In the genomic region with DNA sequence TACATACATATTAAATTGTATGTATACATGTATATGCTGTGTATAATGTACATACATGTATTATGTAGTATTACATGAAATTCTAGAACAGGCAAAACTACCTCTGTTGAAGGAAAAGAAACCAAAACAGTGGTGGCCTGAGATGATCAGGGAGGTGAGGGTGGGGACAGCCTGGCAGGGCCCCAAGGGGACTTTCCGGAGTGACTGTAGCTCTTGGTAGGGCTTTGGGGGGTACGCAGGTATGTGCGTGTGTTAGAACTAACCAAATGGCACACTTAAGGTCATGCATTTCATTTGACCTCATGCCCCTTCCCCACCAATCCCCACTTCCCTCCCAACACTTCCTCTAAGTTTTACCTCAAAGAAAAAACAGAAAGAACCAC, we compare ENCODE assay signal across 25 cellular contexts.
"Had no signal": no experiment of that assay in that cellular context is flagged by ENCODE, and none has a peak within 500 bp of the region (broad histone marks: within the 10 kb centered on the region; RNA-seq: fewer than 3 reads in every experiment).

No MANE protein-coding gene starts in this region.

- ATAC-seq: activated CD8-positive, alpha-beta memory T cell treated with anti-CD3 and anti-CD28 coated beads, Interleukin-2, amount 10 ng/mL, durations not matched to agents 7 days and 5 days; activated CD8-positive, alpha-beta T cell treated with anti-CD3 and anti-CD28 coated beads for 36 hours; activated naive CD4-positive, alpha-beta T cell treated with anti-CD3 and anti-CD28 coated beads, Interleukin-2, amount 50 U/mL, for 72 hours; naive thymus-derived CD8-positive, alpha-beta T cell; right lobe of liver; stimulated activated memory B cell treated with anti-CD40 and anti-IgM and Interleukin-4, amounts not matched to agents 10 μg/mL and 1 μg/mL and 100 μg/mL, for 72 hours had no signal

- H3K27ac Mint-ChIP-seq: activated CD4-positive, alpha-beta T cell treated with anti-CD3 and anti-CD28 coated beads, Interleukin-2, amount 10 ng/mL, durations not matched to agents 7 days and 5 days; activated CD8-positive, alpha-beta memory T cell treated with anti-CD3 and anti-CD28 coated beads, Interleukin-2, amount 10 ng/mL, durations not matched to agents 7 days and 5 days; activated CD8-positive, alpha-beta T cell treated with anti-CD3 and anti-CD28 coated beads for 36 hours; activated naive CD4-positive, alpha-beta T cell treated with anti-CD3 and anti-CD28 coated beads, Interleukin-2, amount 50 U/mL, for 72 hours; activated T-helper 1 cell treated with anti-CD3 and anti-CD28 coated beads, Interleukin-12 subunit alpha, Interleukin-12 subunit beta, Interleukin-2, Interleukin-4 antibody, amounts not matched to agents 30 ng/mL and 10 ng/mL and 1 ng/mL, durations not matched to agents 14 hours and 24 hours and 36 hours; endodermal cell; mesothelial cell of epicardium; naive thymus-derived CD8-positive, alpha-beta T cell; stimulated activated memory B cell treated with anti-CD40 and anti-IgM and Interleukin-4, amounts not matched to agents 10 μg/mL and 1 μg/mL and 100 μg/mL, for 72 hours had no signal

- H3K4me3 ChIP-seq: adrenal gland, ascending aorta, coronary artery, lung, right lobe of liver, SK-N-MC, thoracic aorta, upper lobe of left lung had no signal

- H3K27me3 ChIP-seq: adrenal gland, ascending aorta, right lobe of liver, upper lobe of left lung had no signal

- H3K27ac ChIP-seq: adrenal gland, epithelial cell of prostate, parathyroid adenoma, right lobe of liver, SK-N-MC, upper lobe of left lung had no signal

- H3K27me3 Mint-ChIP-seq: activated CD4-positive, alpha-beta T cell treated with anti-CD3 and anti-CD28 coated beads, Interleukin-2, amount 10 ng/mL, durations not matched to agents 7 days and 5 days; activated CD8-positive, alpha-beta memory T cell treated with anti-CD3 and anti-CD28 coated beads, Interleukin-2, amount 10 ng/mL, durations not matched to agents 7 days and 5 days; activated CD8-positive, alpha-beta T cell treated with anti-CD3 and anti-CD28 coated beads for 36 hours had no signal

- H3K9me3 Mint-ChIP-seq: activated CD4-positive, alpha-beta T cell treated with anti-CD3 and anti-CD28 coated beads, Interleukin-2, amount 10 ng/mL, durations not matched to agents 7 days and 5 days; activated CD8-positive, alpha-beta T cell treated with anti-CD3 and anti-CD28 coated beads for 36 hours; activated naive CD4-positive, alpha-beta T cell treated with anti-CD3 and anti-CD28 coated beads, Interleukin-2, amount 50 U/mL, for 72 hours; activated T-helper 1 cell treated with anti-CD3 and anti-CD28 coated beads, Interleukin-12 subunit alpha, Interleukin-12 subunit beta, Interleukin-2, Interleukin-4 antibody, amounts not matched to agents 30 ng/mL and 10 ng/mL and 1 ng/mL, durations not matched to agents 14 hours and 24 hours and 36 hours; endodermal cell; mesothelial cell of epicardium; stimulated activated memory B cell treated with anti-CD40 and anti-IgM and Interleukin-4, amounts not matched to agents 10 μg/mL and 1 μg/mL and 100 μg/mL, for 72 hours had no signal

- H3K4me3 Mint-ChIP-seq: activated CD4-positive, alpha-beta T cell treated with anti-CD3 and anti-CD28 coated beads, Interleukin-2, amount 10 ng/mL, durations not matched to agents 7 days and 5 days; activated CD8-positive, alpha-beta memory T cell treated with anti-CD3 and anti-CD28 coated beads, Interleukin-2, amount 10 ng/mL, durations not matched to agents 7 days and 5 days; activated CD8-positive, alpha-beta T cell treated with anti-CD3 and anti-CD28 coated beads for 36 hours; activated T-helper 1 cell treated with anti-CD3 and anti-CD28 coated beads, Interleukin-12 subunit alpha, Interleukin-12 subunit beta, Interleukin-2, Interleukin-4 antibody, amounts not matched to agents 30 ng/mL and 10 ng/mL and 1 ng/mL, durations not matched to agents 14 hours and 24 hours and 36 hours; endodermal cell; mesothelial cell of epicardium; naive thymus-derived CD8-positive, alpha-beta T cell; stimulated activated memory B cell treated with anti-CD40 and anti-IgM and Interleukin-4, amounts not matched to agents 10 μg/mL and 1 μg/mL and 100 μg/mL, for 72 hours had no signal

- H3K4me1 Mint-ChIP-seq: activated CD4-positive, alpha-beta T cell treated with anti-CD3 and anti-CD28 coated beads, Interleukin-2, amount 10 ng/mL, durations not matched to agents 7 days and 5 days; activated CD8-positive, alpha-beta memory T cell treated with anti-CD3 and anti-CD28 coated beads, Interleukin-2, amount 10 ng/mL, durations not matched to agents 7 days and 5 days; stimulated activated memory B cell treated with anti-CD40 and anti-IgM and Interleukin-4, amounts not matched to agents 10 μg/mL and 1 μg/mL and 100 μg/mL, for 72 hours had no signal

- H3K9me3 ChIP-seq: adrenal gland, ascending aorta, right lobe of liver, thoracic aorta, upper lobe of left lung had no signal

- DNase-seq: activated CD4-positive, alpha-beta T cell treated with anti-CD3 and anti-CD28 coated beads, Interleukin-2, amount 10 ng/mL, durations not matched to agents 7 days and 5 days; activated CD4-positive, CD25-positive, alpha-beta regulatory T cell treated with anti-CD3 and anti-CD28 coated beads, Interleukin-2, amount 50 U/mL, for 72 hours; activated CD8-positive, alpha-beta memory T cell treated with anti-CD3 and anti-CD28 coated beads, Interleukin-2, amount 10 ng/mL, durations not matched to agents 7 days and 5 days; activated CD8-positive, alpha-beta T cell treated with anti-CD3 and anti-CD28 coated beads for 36 hours; activated gamma-delta T cell; activated T-cell treated with anti-CD3 and anti-CD28 coated beads for 4 hours; endodermal cell; kidney; right lobe of liver; small intestine; stimulated activated CD4-positive, alpha-beta T cell treated with anti-CD3 and anti-CD28 coated beads, Interleukin-2, amount 100 ng/mL, for 24 hours; upper lobe of left lung had no signal

- H3K36me3 ChIP-seq: right lobe of liver had no signal

- H3K36me3 Mint-ChIP-seq: activated CD8-positive, alpha-beta memory T cell treated with anti-CD3 and anti-CD28 coated beads, Interleukin-2, amount 10 ng/mL, durations not matched to agents 7 days and 5 days; activated naive CD4-positive, alpha-beta T cell treated with anti-CD3 and anti-CD28 coated beads, Interleukin-2, amount 50 U/mL, for 72 hours; naive thymus-derived CD8-positive, alpha-beta T cell; stimulated activated memory B cell treated with anti-CD40 and anti-IgM and Interleukin-4, amounts not matched to agents 10 μg/mL and 1 μg/mL and 100 μg/mL, for 72 hours had no signal

- H3K4me1 ChIP-seq: right lobe of liver had no signal
